ENCODE assay signal across 24 cellular contexts in genomic region chr6:44040786-44041185, GRCh38.
A peak's percentile ranks its signal among the peaks of the same experiment; 100 is the strongest.
DNase-seq lines count a peak whose midpoint lies in the region; ATAC-seq and TF ChIP-seq lines count a peak whose summit lies in the region.
"Had no signal": no experiment of that assay in that cellular context is flagged by ENCODE, and none has a peak within 500 bp of the region (broad histone marks: within the 10 kb centered on the region; RNA-seq: fewer than 3 reads in every experiment).

No MANE protein-coding gene starts in this region.

- peaks cover 49% of the 10 kb centered on the region for H3K4me1 Mint-ChIP-seq in brain
- peaks cover 31% of the 10 kb centered on the region for H3K4me1 Mint-ChIP-seq in nephron

- peak overlapping the region in 3 of 5 experiments; percentile 15 to 62 (median 30) for H3K27ac Mint-ChIP-seq in brain
- peak overlapping the region; percentile 11 to 22 (median 16) for H3K27ac Mint-ChIP-seq in nephron
- H3K27ac Mint-ChIP-seq: activated CD4-positive, alpha-beta memory T cell treated with anti-CD3 and anti-CD28 coated beads for 36 hours; IgD-negative memory B cell; WTC11 had no signal

- H3K4me1 ChIP-seq in right cardiac atrium (ENCODE audit: control insufficient read depth, insufficient read depth, low read length), result peaks cover 10% of the 10 kb centered on the region
- H3K4me1 ChIP-seq in aorta (ENCODE audit: control insufficient read depth in 1 of 2, insufficient read depth in 2 of 2, low read length in 2 of 2), result no peaks in the 10 kb centered on the region

- H3K36me3 ChIP-seq in aorta (ENCODE audit: control insufficient read depth in 1 of 2, insufficient read depth in 2 of 2, low read length in 1 of 2), result no peaks in the 10 kb centered on the region
- H3K36me3 ChIP-seq: BLaER1, heart left ventricle, thoracic aorta had no signal

- H3K4me3 ChIP-seq in right cardiac atrium (ENCODE audit: low read length) (no peak overlapping the region), aorta (ENCODE audit: low read length in 2 of 2) (no peak overlapping the region)
- H3K4me3 ChIP-seq: BLaER1, GM23248, heart left ventricle, thoracic aorta had no signal

- DNase-seq in Right ventricle myocardium superior (peak; percentile 5), right cardiac atrium (no peak), aorta (peak; percentile 22 to 26), cerebellar cortex (ENCODE audit: low spot score) (no peak), DMS153 (lab: John Stamatoyannopoulos, UW) (no peak)
- DNase-seq: activated CD4-positive, alpha-beta memory T cell treated with anti-CD3 and anti-CD28 coated beads for 36 hours; activated gamma-delta T cell; MM.1S; NCI-H1436; NCI-H524 treated with DMSO at 0.1 percent for 48 hours; small intestine; stimulated activated CD4-positive, alpha-beta T cell treated with anti-CD3 and anti-CD28 coated beads, Interleukin-4, amount 100 ng/mL, for 1 hour; stimulated activated naive CD4-positive, alpha-beta T cell treated with Interleukin-2 at 50 U/mL for 16 hours; T-helper 9 cell had no signal

- no peak overlapping the region for H3K27ac ChIP-seq in right cardiac atrium (ENCODE audit: low read length)
- H3K27ac ChIP-seq in aorta (ENCODE audit: low read depth in 1 of 2, low read length in 2 of 2), result no peak overlapping the region
- H3K27ac ChIP-seq: BLaER1, thoracic aorta had no signal

- ATAC-seq in Right ventricle myocardium superior (ENCODE audit: poor library complexity) (no peak), right cardiac atrium (no peak), aorta (ENCODE audit: low FRiP score) (no peak), HG03521 (IDR thresholded peaks at IDR 0.05; ENCODE audit: unreplicated experiment) (no peak)

- H3K9me3 Mint-ChIP-seq in brain (no peaks in the 10 kb centered on the region), nephron (no peaks in the 10 kb centered on the region)
- H3K9me3 Mint-ChIP-seq: activated CD4-positive, alpha-beta memory T cell treated with anti-CD3 and anti-CD28 coated beads for 36 hours; WTC11 had no signal

- no peaks in the 10 kb centered on the region for H3K36me3 Mint-ChIP-seq in brain
- no peaks in the 10 kb centered on the region for H3K36me3 Mint-ChIP-seq in nephron (ENCODE audit: low read depth)
- H3K36me3 Mint-ChIP-seq: activated CD4-positive, alpha-beta memory T cell treated with anti-CD3 and anti-CD28 coated beads for 36 hours; WTC11 had no signal

- H3K9me3 ChIP-seq in right cardiac atrium (ENCODE audit: control insufficient read depth, low read length) (no peaks in the 10 kb centered on the region), aorta (ENCODE audit: control insufficient read depth, low read length) (no peaks in the 10 kb centered on the region)
- H3K9me3 ChIP-seq: BLaER1, Caco-2, heart left ventricle, thoracic aorta had no signal

- no peak overlapping the region for H3K4me3 Mint-ChIP-seq in brain
- H3K4me3 Mint-ChIP-seq in nephron, result no peak overlapping the region
- H3K4me3 Mint-ChIP-seq: activated CD4-positive, alpha-beta memory T cell treated with anti-CD3 and anti-CD28 coated beads for 36 hours; IgD-negative memory B cell; WTC11 had no signal

- no peak for TF ChIP-seq CTCF in brain (conservative IDR thresholded peaks at IDR 0.05)
- no peak for TF ChIP-seq CTCF in nephron (IDR thresholded peaks at IDR 0.05; ENCODE audit: unreplicated experiment in 3 of 3)

- H3K27me3 ChIP-seq in right cardiac atrium (ENCODE audit: control insufficient read depth, insufficient read depth) (no peaks in the 10 kb centered on the region), aorta (ENCODE audit: control insufficient read depth in 1 of 2, insufficient read depth in 2 of 2, low read length in 1 of 2) (no peaks in the 10 kb centered on the region)
- H3K27me3 ChIP-seq: BLaER1, heart left ventricle had no signal

- 92% methylated on average over 4 of the region's 4 CpGs for WGBS in right cardiac atrium
- WGBS in aorta, 2 donors, result 94 to 96% methylated on average over 4 of the region's 4 CpGs

- no peaks in the 10 kb centered on the region for H3K27me3 Mint-ChIP-seq in brain
- no peaks in the 10 kb centered on the region for H3K27me3 Mint-ChIP-seq in nephron (ENCODE audit: low read depth)
- H3K27me3 Mint-ChIP-seq: activated CD4-positive, alpha-beta memory T cell treated with anti-CD3 and anti-CD28 coated beads for 36 hours had no signal

- intact Hi-C loops in Right ventricle myocardium superior (cut with DNase I) (no loop called here), right cardiac atrium (cut with DNase I) (no loop called here), aorta (cut with DNase I) (no loop called here)

Comparison
In these comparisons a context has a peak if more than half of its experiments do, and no peak if none do; other contexts are left out.
1. DNase-seq: peak in Right ventricle myocardium superior (single experiment) and aorta (2 of 2); none in right cardiac atrium (0 of 3), cerebellar cortex (single experiment) and DMS153 (single experiment).